10 cellular contexts compared by ENCODE assay signal in the genomic region with DNA sequence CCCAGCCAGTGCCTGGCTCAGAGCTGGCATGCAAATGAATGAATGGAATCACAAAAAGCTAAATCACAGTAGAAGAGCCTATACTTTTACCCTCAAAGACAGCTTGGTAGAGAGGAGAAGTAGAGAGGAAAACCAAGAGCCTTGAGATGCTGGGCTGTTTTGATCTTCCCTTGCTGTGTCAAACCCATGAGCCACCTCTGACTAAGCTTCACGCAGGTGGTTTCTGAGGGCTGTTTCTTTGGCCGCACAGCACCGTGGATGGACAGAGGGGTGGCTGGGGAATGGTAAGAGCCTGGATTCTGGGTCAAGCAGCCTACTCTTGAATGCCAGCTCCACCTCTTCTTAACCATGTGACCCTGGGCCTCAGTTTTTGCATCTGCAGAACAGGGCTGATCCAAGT. TPM values are rescaled to one million over a fixed set of nuclear protein-coding genes. Genes with fewer than 3 reads are reported as not detected.
A peak's percentile ranks its signal among the peaks of the same experiment; 100 is the strongest.
DNase-seq lines count a peak whose midpoint lies in the region; ATAC-seq and TF ChIP-seq lines count a peak whose summit lies in the region.
"Had no signal": no experiment of that assay in that cellular context is flagged by ENCODE, and none has a peak within 500 bp of the region (broad histone marks: within the 10 kb centered on the region; RNA-seq: fewer than 3 reads in every experiment).

No MANE protein-coding gene starts in this region.

- TF ChIP-seq EP300 in transverse colon (IDR thresholded peaks at IDR 0.05; ENCODE audit: low read depth): no peak

- in situ Hi-C loops in transverse colon (cut with MboI; ENCODE audit: low pct_ligation_motif_present in 1 of 4, low pct_unique_long_range_greater_than_20kb in 1 of 4, low sequenced_read_pairs in 3 of 4): no loop called here

- H3K4me1 Mint-ChIP-seq in CD4-positive, CD25-positive, alpha-beta regulatory T cell: peaks cover 20 to 78% (median 55%) of the 10 kb centered on the region in 4 donors
- peaks cover 43% of the 10 kb centered on the region for H3K4me1 Mint-ChIP-seq in activated T-helper 17 cell treated with anti-CD3 and anti-CD28 coated beads, Interleukin-2, amount 50 U/mL, for 72 hours
- H3K4me1 Mint-ChIP-seq in naive thymus-derived CD8-positive, alpha-beta T cell: peaks cover 34 to 84% (median 77%) of the 10 kb centered on the region in 4 donors

- peaks cover 0 to 1% (median 0%) of the 10 kb centered on the region in 7 donors for H3K9me3 Mint-ChIP-seq in CD4-positive, CD25-positive, alpha-beta regulatory T cell
- H3K9me3 Mint-ChIP-seq in activated T-helper 17 cell treated with anti-CD3 and anti-CD28 coated beads, Interleukin-2, amount 50 U/mL, for 72 hours: no peaks in the 10 kb centered on the region
- no peaks in the 10 kb centered on the region for H3K9me3 Mint-ChIP-seq in naive thymus-derived CD8-positive, alpha-beta T cell

- 93% methylated on average over 3 of the region's 3 CpGs; no CpG with 5 or more reads in 1 of the 2 donors for WGBS in transverse colon (ENCODE audit: low coverage in 1 of 2), 2 donors

- peaks cover 7% of the 10 kb centered on the region for H3K36me3 Mint-ChIP-seq in CD4-positive, CD25-positive, alpha-beta regulatory T cell
- no peaks in the 10 kb centered on the region for H3K36me3 Mint-ChIP-seq in activated T-helper 17 cell treated with anti-CD3 and anti-CD28 coated beads, Interleukin-2, amount 50 U/mL, for 72 hours (ENCODE audit: low read depth)
- no peaks in the 10 kb centered on the region for H3K36me3 Mint-ChIP-seq in naive thymus-derived CD8-positive, alpha-beta T cell

- peak overlapping the region; percentile 66 to 82 (median 70) for H3K4me3 Mint-ChIP-seq in CD4-positive, CD25-positive, alpha-beta regulatory T cell
- peak overlapping the region; percentile 76 for H3K4me3 Mint-ChIP-seq in activated T-helper 17 cell treated with anti-CD3 and anti-CD28 coated beads, Interleukin-2, amount 50 U/mL, for 72 hours
- H3K4me3 Mint-ChIP-seq in naive thymus-derived CD8-positive, alpha-beta T cell: peak overlapping the region; percentile 40 to 85 (median 76)

- no peaks in the 10 kb centered on the region for H3K27me3 ChIP-seq in CD4-positive, CD25-positive, alpha-beta regulatory T cell (ENCODE audit: control insufficient read depth, insufficient read depth, low read length)
- no peaks in the 10 kb centered on the region for H3K27me3 ChIP-seq in transverse colon

- DNase-seq in CD4-positive, CD25-positive, alpha-beta regulatory T cell: peak in 1 of 3 donors; percentile 37
- DNase-seq in naive thymus-derived CD8-positive, alpha-beta T cell: peak in 2 of 10 donors; percentile 35 to 36
- DNase-seq in NCI-H2227 treated with DMSO at 0.1 percent for 48 hours (lab: John Stamatoyannopoulos, UW): no peak
- DNase-seq in NCI-H1417 treated with DMSO at 0.1 percent for 48 hours (lab: John Stamatoyannopoulos, UW): no peak
- no peak for DNase-seq in NCI-H748 treated with DMSO at 0.1 percent for 48 hours (lab: John Stamatoyannopoulos, UW)
- DNase-seq in transverse colon: no peak
- DNase-seq: substantia nigra had no signal

- H3K27ac Mint-ChIP-seq in CD4-positive, CD25-positive, alpha-beta regulatory T cell: peak overlapping the region; percentile 26 to 95 (median 81)
- peak overlapping the region; percentile 83 for H3K27ac Mint-ChIP-seq in activated T-helper 17 cell treated with anti-CD3 and anti-CD28 coated beads, Interleukin-2, amount 50 U/mL, for 72 hours
- H3K27ac Mint-ChIP-seq in naive thymus-derived CD8-positive, alpha-beta T cell: peak overlapping the region; percentile 4 to 98 (median 97)

- peaks cover 72% of the 10 kb centered on the region for H3K4me1 ChIP-seq in CD4-positive, CD25-positive, alpha-beta regulatory T cell (ENCODE audit: control insufficient read depth, insufficient read depth, low read length, poor library complexity, severe bottlenecking)
- H3K4me1 ChIP-seq in transverse colon: peaks cover 31 to 53% (median 40%) of the 10 kb centered on the region in 4 donors

- H3K27ac ChIP-seq in CD4-positive, CD25-positive, alpha-beta regulatory T cell (ENCODE audit: insufficient read depth, low read length, poor library complexity, severe bottlenecking): peak overlapping the region; percentile 98
- H3K27ac ChIP-seq in KOPT-K1 (ENCODE audit: low read depth, low read length, poor library complexity, severe bottlenecking): peak overlapping the region; percentile 99
- peak overlapping the region in 1 of 4 donors; percentile 24 for H3K27ac ChIP-seq in transverse colon

- no peak for TF ChIP-seq POLR2A in transverse colon (IDR thresholded peaks at IDR 0.05)

- intact Hi-C loops in transverse colon (cut with DNase I; ENCODE audit: low total_unique reads): no loop called here

- no peak for TF ChIP-seq CTCF in transverse colon (IDR thresholded peaks at IDR 0.05)

- no peak for ATAC-seq in CD4-positive, CD25-positive, alpha-beta regulatory T cell (ENCODE audit: low read depth in 2 of 2)
- ATAC-seq in activated T-helper 17 cell treated with anti-CD3 and anti-CD28 coated beads, Interleukin-2, amount 50 U/mL, for 72 hours (replicated peaks): peak; percentile 67
- no peak for ATAC-seq in naive thymus-derived CD8-positive, alpha-beta T cell
- ATAC-seq: Panc1 had no signal

- POLR2A ChIA-PET in naive thymus-derived CD8-positive, alpha-beta T cell (lab: Charles Lee): interaction anchor here (1.2 to 9.8 kb wide), 4 partner anchors 9 to 48 kb away, joined by 3 to 94 read pairs (median 6); no protein-coding TSS in a partner anchor

- no peaks in the 10 kb centered on the region for H3K9me3 ChIP-seq in CD4-positive, CD25-positive, alpha-beta regulatory T cell (ENCODE audit: control insufficient read depth in 2 of 2, low read length in 2 of 2)
- H3K9me3 ChIP-seq in KOPT-K1 (ENCODE audit: insufficient read depth, low read length, poor library complexity, severe bottlenecking) (no peaks in the 10 kb centered on the region), transverse colon (no peaks in the 10 kb centered on the region)

- peak overlapping the region; percentile 82 for H3K4me3 ChIP-seq in CD4-positive, CD25-positive, alpha-beta regulatory T cell (ENCODE audit: low read depth, low read length)
- H3K4me3 ChIP-seq in transverse colon: no peak overlapping the region

- no peaks in the 10 kb centered on the region for H3K27me3 Mint-ChIP-seq in CD4-positive, CD25-positive, alpha-beta regulatory T cell
- no peaks in the 10 kb centered on the region for H3K27me3 Mint-ChIP-seq in activated T-helper 17 cell treated with anti-CD3 and anti-CD28 coated beads, Interleukin-2, amount 50 U/mL, for 72 hours
- H3K27me3 Mint-ChIP-seq in naive thymus-derived CD8-positive, alpha-beta T cell: no peaks in the 10 kb centered on the region

- H3K36me3 ChIP-seq in CD4-positive, CD25-positive, alpha-beta regulatory T cell (ENCODE audit: control insufficient read depth, insufficient read depth, low read length): no peaks in the 10 kb centered on the region
- H3K36me3 ChIP-seq in KOPT-K1 (ENCODE audit: insufficient read depth, low read length) (no peaks in the 10 kb centered on the region), transverse colon (no peaks in the 10 kb centered on the region)

RNA-seq across cellular contexts. Expression of gene ABCG1, which starts 18.6 kb away (rescaled TPM):
- 86.3 TPM for total RNA-seq in CD4-positive, CD25-positive, alpha-beta regulatory T cell
- polyA plus RNA-seq in CD4-positive, CD25-positive, alpha-beta regulatory T cell: 10 to 100 TPM; 17.0 to 43.1 (median 23.5) TPM
- 1 to 10 TPM; 3.1 to 8.2 TPM for total RNA-seq in activated T-helper 17 cell treated with anti-CD3 and anti-CD28 coated beads, Interleukin-2, amount 50 U/mL, for 72 hours
- total RNA-seq in naive thymus-derived CD8-positive, alpha-beta T cell: 1 to 10 TPM in 1 of 2 experiments, under 1 TPM in 1; 0.93 to 1.4 TPM
- 10 to 100 TPM; 11.2 to 17.5 (median 11.9) TPM for polyA plus RNA-seq in naive thymus-derived CD8-positive, alpha-beta T cell
- 10 to 100 TPM; 17.1 to 67.7 (median 53.2) TPM for total RNA-seq in transverse colon
